17 cellular contexts compared by ENCODE assay signal in genomic region chr1:12145616-12146342, GRCh38. TPM values are rescaled to one million over a fixed set of nuclear protein-coding genes. Genes with fewer than 3 reads are reported as not detected.
A peak's percentile ranks its signal among the peaks of the same experiment; 100 is the strongest.
DNase-seq lines count a peak whose midpoint lies in the region; ATAC-seq lines count a peak whose summit lies in the region.
"Had no signal": no experiment of that assay in that cellular context is flagged by ENCODE, and none has a peak within 500 bp of the region (broad histone marks: within the 10 kb centered on the region; RNA-seq: fewer than 3 reads in every experiment).

No MANE protein-coding gene starts in this region.

- H3K4me1 Mint-ChIP-seq in activated naive CD4-positive, alpha-beta T cell treated with anti-CD3 and anti-CD28 coated beads, Interleukin-2, amount 10 ng/mL, durations not matched to agents 7 days and 5 days = peaks cover 85% of the 10 kb centered on the region
- H3K4me1 Mint-ChIP-seq in IgD-negative memory B cell = peaks cover 47 to 61% (median 59%) of the 10 kb centered on the region in 3 donors
- peaks cover 65 to 97% of the 10 kb centered on the region in 2 donors for H3K4me1 Mint-ChIP-seq in stimulated activated naive B cell treated with anti-CD40 and anti-IgM and Interleukin-4, amounts not matched to agents 10 μg/mL and 1 μg/mL and 100 μg/mL, for 72 hours

- intact Hi-C loops in right cardiac atrium (cut with DNase I) = no loop called here

- H3K9me3 ChIP-seq in right cardiac atrium (ENCODE audit: control insufficient read depth, low read length) = no peaks in the 10 kb centered on the region
- H3K9me3 ChIP-seq: adrenal gland, Peyer's patch had no signal

- H3K27ac Mint-ChIP-seq in activated naive CD4-positive, alpha-beta T cell treated with anti-CD3 and anti-CD28 coated beads, Interleukin-2, amount 10 ng/mL, durations not matched to agents 7 days and 5 days = peak overlapping the region; percentile 100
- H3K27ac Mint-ChIP-seq in IgD-negative memory B cell = peak overlapping the region in 2 of 3 donors; percentile 67 to 92
- peak overlapping the region; percentile 82 for H3K27ac Mint-ChIP-seq in stimulated activated naive B cell treated with anti-CD40 and anti-IgM and Interleukin-4, amounts not matched to agents 10 μg/mL and 1 μg/mL and 100 μg/mL, for 72 hours

- H3K4me1 ChIP-seq in right cardiac atrium (ENCODE audit: control insufficient read depth, insufficient read depth, low read length) = peaks cover 11% of the 10 kb centered on the region

- no peaks in the 10 kb centered on the region for H3K27me3 ChIP-seq in right cardiac atrium (ENCODE audit: control insufficient read depth, insufficient read depth)
- H3K27me3 ChIP-seq: adrenal gland, Peyer's patch had no signal

- H3K9me3 Mint-ChIP-seq in activated naive CD4-positive, alpha-beta T cell treated with anti-CD3 and anti-CD28 coated beads, Interleukin-2, amount 10 ng/mL, durations not matched to agents 7 days and 5 days = peaks cover 9% of the 10 kb centered on the region
- H3K9me3 Mint-ChIP-seq in IgD-negative memory B cell = peaks cover 0 to 2% (median 0%) of the 10 kb centered on the region in 3 donors
- peaks cover 2 to 3% of the 10 kb centered on the region in 2 donors for H3K9me3 Mint-ChIP-seq in stimulated activated naive B cell treated with anti-CD40 and anti-IgM and Interleukin-4, amounts not matched to agents 10 μg/mL and 1 μg/mL and 100 μg/mL, for 72 hours

- peaks cover 18% of the 10 kb centered on the region for H3K36me3 Mint-ChIP-seq in activated naive CD4-positive, alpha-beta T cell treated with anti-CD3 and anti-CD28 coated beads, Interleukin-2, amount 10 ng/mL, durations not matched to agents 7 days and 5 days
- H3K36me3 Mint-ChIP-seq in IgD-negative memory B cell = no peaks in the 10 kb centered on the region
- H3K36me3 Mint-ChIP-seq in stimulated activated naive B cell treated with anti-CD40 and anti-IgM and Interleukin-4, amounts not matched to agents 10 μg/mL and 1 μg/mL and 100 μg/mL, for 72 hours = peaks cover 4 to 5% of the 10 kb centered on the region in 2 donors

- H3K27ac ChIP-seq in right cardiac atrium (ENCODE audit: low read length) = no peak overlapping the region

- no peak for ATAC-seq in right cardiac atrium
- ATAC-seq in stimulated activated naive B cell treated with anti-CD40 and anti-IgM and Interleukin-4, amounts not matched to agents 10 μg/mL and 1 μg/mL and 100 μg/mL, for 72 hours (replicated peaks) = no peak

- no peaks in the 10 kb centered on the region for H3K27me3 Mint-ChIP-seq in activated naive CD4-positive, alpha-beta T cell treated with anti-CD3 and anti-CD28 coated beads, Interleukin-2, amount 10 ng/mL, durations not matched to agents 7 days and 5 days
- H3K27me3 Mint-ChIP-seq in IgD-negative memory B cell = no peaks in the 10 kb centered on the region
- H3K27me3 Mint-ChIP-seq in stimulated activated naive B cell treated with anti-CD40 and anti-IgM and Interleukin-4, amounts not matched to agents 10 μg/mL and 1 μg/mL and 100 μg/mL, for 72 hours = no peaks in the 10 kb centered on the region

- CTCF ChIA-PET in activated naive CD4-positive, alpha-beta T cell treated with anti-CD3 and anti-CD28 coated beads, Interleukin-2, amount 10 ng/mL, durations not matched to agents 7 days and 5 days (lab: Charles Lee) = interaction anchor here (1.0 to 2.6 kb wide), 2 partner anchors 10 to 21 kb away, joined by 5 to 11 read pairs; no protein-coding TSS in a partner anchor

- DNase-seq in activated naive CD4-positive, alpha-beta T cell treated with anti-CD3 and anti-CD28 coated beads, Interleukin-2, amount 10 ng/mL, durations not matched to agents 7 days and 5 days = no peak
- no peak for DNase-seq in activated naive CD4-positive, alpha-beta T cell treated with Interleukin-2 at 50 U/mL for 16 hours
- peak in 2 of 3 donors; percentile 26 to 47 for DNase-seq in right cardiac atrium
- DNase-seq in stimulated activated naive B cell treated with anti-CD40 and anti-IgM and Interleukin-4, amounts not matched to agents 10 μg/mL and 1 μg/mL and 100 μg/mL, for 72 hours = no peak
- no peak for DNase-seq in SK-N-DZ (ENCODE audit: low spot score)
- DNase-seq in stimulated activated CD8-positive, alpha-beta memory T cell treated with anti-CD3 and anti-CD28 coated beads, Interleukin-4, amount 100 ng/mL, for 48 hours = no peak
- no peak for DNase-seq in RKO (ENCODE audit: low spot score)
- DNase-seq: activated T-cell treated with anti-CD3 and anti-CD28 coated beads, Interleukin-2, amount 50 U/mL, for 1 hour; adrenal gland; foreskin fibroblast; KBM-7; mesendoderm; NCI-H1048; occipital lobe; Peyer's patch had no signal

- no peak overlapping the region for H3K4me3 ChIP-seq in right cardiac atrium (ENCODE audit: low read length)
- H3K4me3 ChIP-seq: adrenal gland, Peyer's patch, skin epidermis had no signal

- no peak overlapping the region for H3K4me3 Mint-ChIP-seq in activated naive CD4-positive, alpha-beta T cell treated with anti-CD3 and anti-CD28 coated beads, Interleukin-2, amount 10 ng/mL, durations not matched to agents 7 days and 5 days
- H3K4me3 Mint-ChIP-seq in IgD-negative memory B cell = peak overlapping the region in 2 of 4 donors; percentile 63 to 71
- H3K4me3 Mint-ChIP-seq in stimulated activated naive B cell treated with anti-CD40 and anti-IgM and Interleukin-4, amounts not matched to agents 10 μg/mL and 1 μg/mL and 100 μg/mL, for 72 hours = no peak overlapping the region

- 91% methylated on average over 12 of the region's 12 CpGs for WGBS in right cardiac atrium

RNA-seq across cellular contexts. Expression of gene TNFRSF1B, which starts 21.0 kb away (rescaled TPM):
- polyA plus RNA-seq in IgD-negative memory B cell (117 TPM), right cardiac atrium (11.6 TPM)
- 10 to 100 TPM; 17.9 to 25.4 (median 20.8) TPM for total RNA-seq in right cardiac atrium
- not detected in 2 replicates for polyA plus RNA-seq in SK-N-DZ (2014; cell fraction: cytosol; rRNA removed)
- not detected in 2 replicates for polyA plus RNA-seq in SK-N-DZ (2014; cell fraction: nucleus; rRNA removed)

Comparison
In these comparisons a context has a peak if more than half of its experiments do, and no peak if none do; other contexts are left out.
1. DNase-seq: peak in right cardiac atrium (2 of 3); none in activated naive CD4-positive, alpha-beta T cell treated with anti-CD3 and anti-CD28 coated beads, Interleukin-2, amount 10 ng/mL, durations not matched to agents 7 days and 5 days (single experiment), activated naive CD4-positive, alpha-beta T cell treated with Interleukin-2 at 50 U/mL for 16 hours (single experiment), stimulated activated naive B cell treated with anti-CD40 and anti-IgM and Interleukin-4, amounts not matched to agents 10 μg/mL and 1 μg/mL and 100 μg/mL, for 72 hours (single experiment), SK-N-DZ (single experiment), stimulated activated CD8-positive, alpha-beta memory T cell treated with anti-CD3 and anti-CD28 coated beads, Interleukin-4, amount 100 ng/mL, for 48 hours (single experiment) and RKO (single experiment).
2. Peak in every context shown above with its lines, with median percentiles within 50 percentile points of each other: H3K27ac Mint-ChIP-seq.